ENCODE assay signal across 19 cellular contexts in the genomic region with DNA sequence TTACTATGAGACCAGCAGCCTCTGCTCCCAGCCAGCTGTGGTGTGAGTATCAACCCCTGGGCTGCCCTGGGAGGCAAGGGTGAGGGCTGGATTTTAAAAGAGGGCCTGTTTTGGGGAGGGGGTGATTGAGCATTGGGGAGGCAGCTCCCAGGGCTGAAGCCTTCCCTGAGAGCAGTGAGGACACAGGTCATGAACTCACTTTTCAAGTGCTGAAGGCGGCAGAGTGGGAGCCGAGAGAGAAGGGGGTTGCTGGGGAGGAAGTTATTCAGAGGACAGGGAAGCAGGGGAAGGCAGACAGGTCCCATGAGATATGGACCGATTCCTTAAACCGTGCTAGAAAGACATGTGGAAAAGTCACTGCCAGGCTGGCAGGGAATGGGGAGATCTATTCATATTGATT. TPM values are rescaled to one million over a fixed set of nuclear protein-coding genes. Genes with fewer than 3 reads are reported as not detected.
A peak's percentile ranks its signal among the peaks of the same experiment; 100 is the strongest.
DNase-seq lines count a peak whose midpoint lies in the region; ATAC-seq and TF ChIP-seq lines count a peak whose summit lies in the region.
"Had no signal": no experiment of that assay in that cellular context is flagged by ENCODE, and none has a peak within 500 bp of the region (broad histone marks: within the 10 kb centered on the region; RNA-seq: fewer than 3 reads in every experiment).

No MANE protein-coding gene starts in this region.

- peaks cover 15% of the 10 kb centered on the region for H3K36me3 Mint-ChIP-seq in activated naive CD8-positive, alpha-beta T cell treated with anti-CD3 and anti-CD28 coated beads, Interleukin-2, amount 50 U/mL, for 24 hours (ENCODE audit: low read depth)
- H3K36me3 Mint-ChIP-seq in MCF 10A (ENCODE audit: insufficient read depth, unreplicated experiment): no peaks in the 10 kb centered on the region
- H3K36me3 Mint-ChIP-seq: CD4-positive, CD25-positive, alpha-beta regulatory T cell; type B pancreatic cell had no signal

- no peaks in the 10 kb centered on the region for H3K9me2 ChIP-seq in Karpas-422 (replicated peaks; ENCODE audit: insufficient read depth, low read length)

- POLR2A ChIA-PET in MCF 10A (lab: Yijun Ruan, JAX): no interaction called here

- BruUV-seq in MCF 10A (replicated peaks; lab: Mats Ljungman, UMichigan): no TSS peak

- TF ChIP-seq CTCF in neutrophil (IDR thresholded peaks at IDR 0.05) (no peak), MCF 10A (IDR thresholded peaks at IDR 0.05; ENCODE audit: unreplicated experiment) (no peak)

- H3K9ac ChIP-seq in Karpas-422 (ENCODE audit: low read length): no peak overlapping the region; the same call in 1 of the 2 replicates

- ATAC-seq in activated naive CD8-positive, alpha-beta T cell treated with anti-CD3 and anti-CD28 coated beads, Interleukin-2, amount 50 U/mL, for 24 hours: no peak
- ATAC-seq in Right ventricle myocardium inferior: no peak
- ATAC-seq: gastrocnemius medialis had no signal

- peak overlapping the region; percentile 90 for H3K4me3 Mint-ChIP-seq in activated naive CD8-positive, alpha-beta T cell treated with anti-CD3 and anti-CD28 coated beads, Interleukin-2, amount 50 U/mL, for 24 hours
- no peak overlapping the region for H3K4me3 Mint-ChIP-seq in MCF 10A (ENCODE audit: unreplicated experiment)
- H3K4me3 Mint-ChIP-seq: type B pancreatic cell had no signal

- H3K27me3 ChIP-seq in Karpas-422 (ENCODE audit: low read length): no peaks in the 10 kb centered on the region
- H3K27me3 ChIP-seq in neutrophil: no peaks in the 10 kb centered on the region
- H3K27me3 ChIP-seq: gastrocnemius medialis had no signal

- H3K4me1 Mint-ChIP-seq in activated naive CD8-positive, alpha-beta T cell treated with anti-CD3 and anti-CD28 coated beads, Interleukin-2, amount 50 U/mL, for 24 hours: peaks cover 66% of the 10 kb centered on the region
- H3K4me1 Mint-ChIP-seq in MCF 10A (ENCODE audit: insufficient read depth, unreplicated experiment): no peaks in the 10 kb centered on the region
- H3K4me1 Mint-ChIP-seq: CD4-positive, CD25-positive, alpha-beta regulatory T cell had no signal

- CTCF ChIA-PET in MCF 10A (lab: Yijun Ruan, JAX): no interaction called here

- no peaks in the 10 kb centered on the region for H3K9me3 ChIP-seq in Karpas-422 (ENCODE audit: low read length)
- H3K9me3 ChIP-seq in neutrophil: no peaks in the 10 kb centered on the region
- H3K9me3 ChIP-seq: gastrocnemius medialis had no signal

- peaks cover 10% of the 10 kb centered on the region for H3K27me3 Mint-ChIP-seq in activated naive CD8-positive, alpha-beta T cell treated with anti-CD3 and anti-CD28 coated beads, Interleukin-2, amount 50 U/mL, for 24 hours
- H3K27me3 Mint-ChIP-seq in MCF 10A (ENCODE audit: insufficient read depth, unreplicated experiment): peaks cover 68% of the 10 kb centered on the region

- peak overlapping the region; percentile 93 for H3K27ac Mint-ChIP-seq in activated naive CD8-positive, alpha-beta T cell treated with anti-CD3 and anti-CD28 coated beads, Interleukin-2, amount 50 U/mL, for 24 hours
- no peak overlapping the region for H3K27ac Mint-ChIP-seq in MCF 10A (ENCODE audit: low read depth, unreplicated experiment)
- H3K27ac Mint-ChIP-seq: type B pancreatic cell had no signal

- peak; percentile 42 for DNase-seq in NK-92 treated with Interleukin-12 subunit alpha and Interleukin-12 subunit beta, amount 100 ng/mL, for 24 hours (lab: John Stamatoyannopoulos, UW)
- no peak for DNase-seq in NK-92 (lab: John Stamatoyannopoulos, UW; ENCODE audit: unreplicated experiment)
- no peak for DNase-seq in Karpas-422
- DNase-seq in activated naive CD8-positive, alpha-beta T cell treated with anti-CD3 and anti-CD28 coated beads, Interleukin-2, amount 50 U/mL, for 24 hours: no peak
- no peak for DNase-seq in MCF 10A (ENCODE audit: unreplicated experiment)
- DNase-seq in NCI-H524 (lab: John Stamatoyannopoulos, UW): no peak
- no peak for DNase-seq in Right ventricle myocardium inferior (ENCODE audit: missing footprints)
- DNase-seq: 8988T; aorta; CD4-positive, CD25-positive, alpha-beta regulatory T cell; gastrocnemius medialis; NCI-H187 treated with DMSO at 0.1 percent for 48 hours; NCI-H510A; PC-9; stimulated activated CD4-positive, alpha-beta T cell treated with anti-CD3 and anti-CD28 coated beads, Interleukin-4, amount 100 ng/mL, for 24 hours had no signal

- H3K4me1 ChIP-seq in Karpas-422 (ENCODE audit: low read length) (peaks cover 41% of the 10 kb centered on the region), neutrophil (ENCODE audit: control insufficient read depth in 1 of 2, insufficient read depth in 1 of 2, low read depth in 1 of 2, low read length in 1 of 2) (peaks cover 63 to 66% of the 10 kb centered on the region in 2 experiments)
- H3K4me1 ChIP-seq: gastrocnemius medialis had no signal

- no peaks in the 10 kb centered on the region for H3K79me2 ChIP-seq in Karpas-422 (ENCODE audit: low read length)

- H3K9me3 Mint-ChIP-seq in activated naive CD8-positive, alpha-beta T cell treated with anti-CD3 and anti-CD28 coated beads, Interleukin-2, amount 50 U/mL, for 24 hours: peaks cover 3% of the 10 kb centered on the region
- H3K9me3 Mint-ChIP-seq in MCF 10A (ENCODE audit: unreplicated experiment): no peaks in the 10 kb centered on the region
- H3K9me3 Mint-ChIP-seq: CD4-positive, CD25-positive, alpha-beta regulatory T cell; type B pancreatic cell had no signal

- H3K36me3 ChIP-seq in Karpas-422 (ENCODE audit: insufficient read depth, low read length) (no peaks in the 10 kb centered on the region), neutrophil (no peaks in the 10 kb centered on the region)
- H3K36me3 ChIP-seq: gastrocnemius medialis had no signal

- intact Hi-C loops in MCF 10A (cut with micrococcal nuclease) (no loop called here), Right ventricle myocardium inferior (cut with DNase I) (no loop called here)

- no peak overlapping the region for H2AFZ ChIP-seq in Karpas-422 (ENCODE audit: low read length)
- H2AFZ ChIP-seq: PC-9 had no signal

- no peaks in the 10 kb centered on the region for H4K20me1 ChIP-seq in Karpas-422 (ENCODE audit: insufficient read depth, low read depth, low read length)

- no peak overlapping the region; the same call in 1 of the 2 replicates for H3K4me3 ChIP-seq in Karpas-422 (ENCODE audit: low read length)
- H3K4me3 ChIP-seq in neutrophil (ENCODE audit: low read depth in 1 of 2, low read length in 1 of 2): peak overlapping the region in 1 of 2 experiments; percentile 39
- H3K4me3 ChIP-seq: gastrocnemius medialis, PC-9 had no signal

- no peak overlapping the region for H3K27ac ChIP-seq in Karpas-422 (ENCODE audit: low read length)
- peak overlapping the region; percentile 85 for H3K27ac ChIP-seq in neutrophil
- H3K27ac ChIP-seq: gastrocnemius medialis, PC-9 had no signal

- H3K4me2 ChIP-seq in Karpas-422 (ENCODE audit: low read depth, low read length, poor library complexity, severe bottlenecking): peak overlapping the region; percentile 52
- H3K4me2 ChIP-seq: PC-9 had no signal

RNA-seq across cellular contexts. Expression of a gene that starts 1.0 kb away (rescaled TPM):
- 6.9 and 7.6 TPM in 2 replicates for total RNA-seq in Karpas-422 (2014; rRNA removed; shearing (Covaris generic); ENCODE audit: low replicate concordance)
- not detected in 2 replicates for total RNA-seq in MCF 10A (2022)
- 0.92 TPM for total RNA-seq in Right ventricle myocardium inferior
- total RNA-seq: Daoy, endothelial cell of umbilical vein, PC-9 had no signal

RNA-seq across cellular contexts. Expression of a gene that starts 14.7 kb away (rescaled TPM):
- total RNA-seq in Karpas-422 (2014; rRNA removed; shearing (Covaris generic); ENCODE audit: low replicate concordance): 2.1 TPM in 1 of 2 replicates, not detected in the other
- total RNA-seq in MCF 10A (2022) (not detected in 2 replicates), Right ventricle myocardium inferior (not detected)
- total RNA-seq: CD4-positive, CD25-positive, alpha-beta regulatory T cell; endothelial cell of umbilical vein; PC-9 had no signal

RNA-seq across cellular contexts. Expression of a gene that starts 40.5 kb away (rescaled TPM):
- not detected in 2 replicates for total RNA-seq in Karpas-422 (2014; rRNA removed; shearing (Covaris generic); ENCODE audit: low replicate concordance)
- total RNA-seq in MCF 10A (2022) (not detected in 2 replicates), Right ventricle myocardium inferior (3.7 TPM)
- total RNA-seq: CD4-positive, CD25-positive, alpha-beta regulatory T cell; Daoy; endothelial cell of umbilical vein; PC-9 had no signal
